ENCODE assay signal across 1 cellular context in genomic region chr13:36887758-36888521, GRCh38.
A peak's percentile ranks its signal among the peaks of the same experiment; 100 is the strongest.
TF ChIP-seq lines count a peak whose summit lies in the region.

No MANE protein-coding gene starts in this region.

TF ChIP-seq in H1, 55 proteins besides CTCF, POLR2A, EP300 and RAD21:
- TF ChIP-seq MAX (IDR thresholded peaks at IDR 0.05) (peak; percentile 92), PHF8 (conservative IDR thresholded peaks at IDR 0.05; ENCODE audit: low read depth, low read length) (no peak), ZNF274 (IDR thresholded peaks at IDR 0.05; ENCODE audit: borderline replicate concordance, extremely low read depth, low read length) (no peak), ASH2L (IDR thresholded peaks at IDR 0.05; ENCODE audit: low read length) (peak; percentile 24), TAF1 (IDR thresholded peaks at IDR 0.05; ENCODE audit: low read depth, low read length) (no peak), RFX5 (IDR thresholded peaks at IDR 0.05; ENCODE audit: borderline replicate concordance, low read depth, low read length) (no peak), EGR1 (IDR thresholded peaks at IDR 0.05; ENCODE audit: borderline replicate concordance, low read depth, low read length) (no peak), RNF2 (IDR thresholded peaks at IDR 0.05; ENCODE audit: borderline replicate concordance, low read depth, low read length, missing control alignments, poor library complexity, severe bottlenecking) (no peak), FOSL1 (IDR thresholded peaks at IDR 0.05; ENCODE audit: insufficient read depth, low read depth, low read length) (no peak), CHD2 (IDR thresholded peaks at IDR 0.05; ENCODE audit: low read length) (peak; percentile 73; the same call in 1 of the 2 replicates), E2F6 (IDR thresholded peaks at IDR 0.05) (peak; percentile 85), JUN (IDR thresholded peaks at IDR 0.05; ENCODE audit: low read depth, low read length) (no peak), SIRT6 (IDR thresholded peaks at IDR 0.05; ENCODE audit: low read length) (no peak)
